ENCODE assay signal across 27 cellular contexts in genomic region chr4:83626245-83626843, GRCh38.
DNase-seq lines count a peak whose midpoint lies in the region; ATAC-seq and TF ChIP-seq lines count a peak whose summit lies in the region.
"Had no signal": no experiment of that assay in that cellular context is flagged by ENCODE, and none has a peak within 500 bp of the region (broad histone marks: within the 10 kb centered on the region; RNA-seq: fewer than 3 reads in every experiment).

No MANE protein-coding gene starts in this region.

- H3K27me3 ChIP-seq in right atrium auricular region, result no peaks in the 10 kb centered on the region
- H3K27me3 ChIP-seq in neural progenitor cell, result no peaks in the 10 kb centered on the region
- no peaks in the 10 kb centered on the region for H3K27me3 ChIP-seq in transverse colon
- H3K27me3 ChIP-seq: breast epithelium, colonic mucosa had no signal

- no peak overlapping the region for H3K9ac ChIP-seq in neural progenitor cell
- H3K9ac ChIP-seq: KMS-11, SK-N-SH had no signal

- no peak overlapping the region for H3K4me2 ChIP-seq in neural progenitor cell
- H3K4me2 ChIP-seq: KMS-11, SK-N-SH had no signal

- no peaks in the 10 kb centered on the region for H4K20me1 ChIP-seq in neural progenitor cell (ENCODE audit: low read depth)

- H3F3A ChIP-seq in neural progenitor cell (ENCODE audit: low read depth), result no peaks in the 10 kb centered on the region

- H3K4me3 Mint-ChIP-seq in neural progenitor cell, result no peak overlapping the region
- H3K4me3 Mint-ChIP-seq: activated CD4-positive, alpha-beta memory T cell treated with anti-CD3 and anti-CD28 coated beads for 36 hours; activated T-helper 17 cell treated with anti-CD3 and anti-CD28 coated beads, Interleukin-2, amount 50 U/mL, for 72 hours; effector memory CD8-positive, alpha-beta T cell; stimulated activated naive B cell treated with anti-CD40 and anti-IgM and Interleukin-4, amounts not matched to agents 10 μg/mL and 1 μg/mL and 100 μg/mL, for 72 hours; T-helper 1 cell treated with Interleukin-12 subunit alpha and Interleukin-12 subunit beta and Interleukin-4 antibody, amounts not matched to agents 30 μg/mL and 1 μg/mL, for 36 hours had no signal

- no peak overlapping the region for H2AFZ ChIP-seq in neural progenitor cell (replicated peaks)

- TF ChIP-seq EP300 in transverse colon (IDR thresholded peaks at IDR 0.05; ENCODE audit: low read depth), result no peak

- H3K27ac ChIP-seq in right atrium auricular region (peak overlapping the region; percentile 69 to 89), neural progenitor cell (no peak overlapping the region), transverse colon (peak overlapping the region; percentile 63 to 74 (median 68))
- H3K27ac ChIP-seq: breast epithelium, colonic mucosa, foreskin keratinocyte, KMS-11, left lung, RWPE1 had no signal

- H3K4me1 Mint-ChIP-seq in neural progenitor cell, result peaks cover 3% of the 10 kb centered on the region
- H3K4me1 Mint-ChIP-seq: activated T-helper 17 cell treated with anti-CD3 and anti-CD28 coated beads, Interleukin-2, amount 50 U/mL, for 72 hours had no signal

- intact Hi-C loops in transverse colon (cut with DNase I; ENCODE audit: low total_unique reads), result no loop called here

- peaks cover 3% of the 10 kb centered on the region for H3K27me3 Mint-ChIP-seq in neural progenitor cell (ENCODE audit: insufficient read depth, low read depth)

- H3K36me3 Mint-ChIP-seq in neural progenitor cell, result no peaks in the 10 kb centered on the region

- H3K27ac Mint-ChIP-seq in neural progenitor cell, result peak overlapping the region; percentile 18
- H3K27ac Mint-ChIP-seq: activated CD4-positive, alpha-beta memory T cell treated with anti-CD3 and anti-CD28 coated beads for 36 hours; activated naive CD4-positive, alpha-beta T cell treated with anti-CD3 and anti-CD28 coated beads, Interleukin-2, amount 50 U/mL, for 72 hours; activated T-helper 17 cell treated with anti-CD3 and anti-CD28 coated beads, Interleukin-2, amount 50 U/mL, for 72 hours; effector memory CD8-positive, alpha-beta T cell; stimulated activated naive B cell treated with anti-CD40 and anti-IgM and Interleukin-4, amounts not matched to agents 10 μg/mL and 1 μg/mL and 100 μg/mL, for 72 hours; T-helper 1 cell treated with Interleukin-12 subunit alpha and Interleukin-12 subunit beta and Interleukin-4 antibody, amounts not matched to agents 30 μg/mL and 1 μg/mL, for 36 hours had no signal

- DNase-seq in cerebellar cortex (ENCODE audit: low spot score) (peak; percentile 15), right atrium auricular region (ENCODE audit: low spot score) (no peak), neural progenitor cell (ENCODE audit: low spot score) (no peak), transverse colon (no peak)
- DNase-seq: activated CD4-positive, alpha-beta memory T cell treated with anti-CD3 and anti-CD28 coated beads for 36 hours; activated CD4-positive, CD25-positive, alpha-beta regulatory T cell treated with anti-CD3 and anti-CD28 coated beads, Interleukin-2, amount 50 U/mL, for 72 hours; activated CD8-positive, alpha-beta memory T cell treated with anti-CD3 and anti-CD28 coated beads, Interleukin-2, amount 50 U/mL, for 4 hours; colonic mucosa; effector memory CD8-positive, alpha-beta T cell; foreskin keratinocyte; hippocampal formation; left lung; NCI-H1436; SK-N-SH; stimulated activated CD4-positive, alpha-beta T cell treated with anti-CD3 and anti-CD28 coated beads, Interleukin-15, amount 100 ng/mL, for 24 hours; stimulated activated naive B cell treated with anti-CD40 and anti-IgM and Interleukin-4, amounts not matched to agents 10 μg/mL and 1 μg/mL and 100 μg/mL, for 72 hours had no signal

- peaks cover 16% of the 10 kb centered on the region for H3K9me3 Mint-ChIP-seq in neural progenitor cell

- H3K4me1 ChIP-seq in right atrium auricular region (peaks cover 0 to 25% of the 10 kb centered on the region in 2 donors), neural progenitor cell (peaks cover 9% of the 10 kb centered on the region), transverse colon (peaks cover 8 to 43% (median 21%) of the 10 kb centered on the region in 4 donors)
- H3K4me1 ChIP-seq: breast epithelium had no signal

- TF ChIP-seq POLR2A in transverse colon (IDR thresholded peaks at IDR 0.05), result no peak

- no peaks in the 10 kb centered on the region for H3K79me2 ChIP-seq in neural progenitor cell (ENCODE audit: low read depth)

- H3K9me3 ChIP-seq in right atrium auricular region, result peaks cover 0 to 23% of the 10 kb centered on the region in 2 donors
- H3K9me3 ChIP-seq in neural progenitor cell (ENCODE audit: low read depth), result peaks cover 4% of the 10 kb centered on the region
- H3K9me3 ChIP-seq in transverse colon, result no peaks in the 10 kb centered on the region
- H3K9me3 ChIP-seq: colonic mucosa had no signal

- H3K4me3 ChIP-seq in right atrium auricular region (no peak overlapping the region), neural progenitor cell (no peak overlapping the region), transverse colon (no peak overlapping the region)
- H3K4me3 ChIP-seq: breast epithelium, colonic mucosa, left lung had no signal

- H3K36me3 ChIP-seq in right atrium auricular region, result no peaks in the 10 kb centered on the region
- H3K36me3 ChIP-seq in neural progenitor cell, result no peaks in the 10 kb centered on the region
- no peaks in the 10 kb centered on the region for H3K36me3 ChIP-seq in transverse colon
- H3K36me3 ChIP-seq: breast epithelium, colonic mucosa, left lung had no signal

- 36 to 41% methylated on average over 11 of the region's 11 CpGs for WGBS in transverse colon (ENCODE audit: low coverage in 1 of 2), 2 donors

- in situ Hi-C loops in transverse colon (cut with MboI; ENCODE audit: low pct_ligation_motif_present in 1 of 4, low pct_unique_long_range_greater_than_20kb in 1 of 4, low sequenced_read_pairs in 3 of 4), result loop anchor here in 2 of 4 donors (25.0 kb wide), 2 partner anchors 514 to 886 kb away; partner anchors contain the start of gene PLAC8 (in 1 of the 2)

- ATAC-seq in GM21381 (IDR thresholded peaks at IDR 0.05; ENCODE audit: unreplicated experiment), result no peak
- no peak for ATAC-seq in HG03045 (IDR thresholded peaks at IDR 0.05; ENCODE audit: unreplicated experiment)
- ATAC-seq in HG03039 (IDR thresholded peaks at IDR 0.05; ENCODE audit: unreplicated experiment), result no peak
- ATAC-seq in GM18498 (IDR thresholded peaks at IDR 0.05; ENCODE audit: unreplicated experiment), result no peak
- ATAC-seq: activated naive CD4-positive, alpha-beta T cell treated with anti-CD3 and anti-CD28 coated beads, Interleukin-2, amount 50 U/mL, for 72 hours; activated T-helper 17 cell treated with anti-CD3 and anti-CD28 coated beads, Interleukin-2, amount 50 U/mL, for 72 hours; effector memory CD8-positive, alpha-beta T cell; foreskin keratinocyte; left lung; sciatic nerve; stimulated activated naive B cell treated with anti-CD40 and anti-IgM and Interleukin-4, amounts not matched to agents 10 μg/mL and 1 μg/mL and 100 μg/mL, for 72 hours had no signal

- TF ChIP-seq CTCF in right atrium auricular region (IDR thresholded peaks at IDR 0.05) (no peak), neural progenitor cell (IDR thresholded peaks at IDR 0.05) (no peak), transverse colon (IDR thresholded peaks at IDR 0.05) (no peak)
